In genomic region chr20:62952373-62953166, GRCh38 we compare ENCODE assay signal across 8 cellular contexts. TPM values are rescaled to one million over a fixed set of nuclear protein-coding genes. Genes with fewer than 3 reads are reported as not detected.
DNase-seq lines count a peak whose midpoint lies in the region; ATAC-seq and TF ChIP-seq lines count a peak whose summit lies in the region.

Gene SLC17A9 (plus strand): TSS chr20:62952709. CDS start chr20:62952831, 122 bp downstream.

- peak; percentile 65 for ATAC-seq in HG02759 (IDR thresholded peaks at IDR 0.05; ENCODE audit: unreplicated experiment)
- no peak for ATAC-seq in central memory CD8-positive, alpha-beta T cell (replicated peaks; ENCODE audit: extremely low read depth, poor library complexity, severe bottlenecking)
- peak; percentile 62 for ATAC-seq in left lobe of liver
- ATAC-seq in stimulated activated memory B cell treated with anti-CD40 and anti-IgM and Interleukin-4, amounts not matched to agents 10 μg/mL and 1 μg/mL and 100 μg/mL, for 72 hours = peak; percentile 76

- no peak for TF ChIP-seq CTCF in GM13977 (IDR thresholded peaks at IDR 0.05; ENCODE audit: extremely low read depth, insufficient read depth, missing control alignments)

- in situ Hi-C loops in GM13977 (cut with MboI; ENCODE audit: low pct_unique_long_range_greater_than_20kb, low sequenced_read_pairs, unreplicated experiment) = no loop called here

- H3K4me3 Mint-ChIP-seq in central memory CD8-positive, alpha-beta T cell = peak within 1 kb of the TSS; percentile 87
- peak within 1 kb of the TSS; percentile 72 for H3K4me3 Mint-ChIP-seq in stimulated activated memory B cell treated with anti-CD40 and anti-IgM and Interleukin-4, amounts not matched to agents 10 μg/mL and 1 μg/mL and 100 μg/mL, for 72 hours

- H3K27ac Mint-ChIP-seq in central memory CD8-positive, alpha-beta T cell (ENCODE audit: low read depth) = peak within 1 kb of the TSS; percentile 94
- H3K27ac Mint-ChIP-seq in stimulated activated memory B cell treated with anti-CD40 and anti-IgM and Interleukin-4, amounts not matched to agents 10 μg/mL and 1 μg/mL and 100 μg/mL, for 72 hours = peak within 1 kb of the TSS; percentile 92

- DNase-seq in GM13977 (ENCODE audit: low spot score) = peak; percentile 90
- DNase-seq in RPMI7951 (ENCODE audit: low read depth) = peak; percentile 69
- DNase-seq in central memory CD8-positive, alpha-beta T cell (ENCODE audit: low spot score in 2 of 2) = no peak
- DNase-seq in left lobe of liver (ENCODE audit: low spot score) = peak; percentile 98
- no peak for DNase-seq in NCI-H2196 (lab: John Stamatoyannopoulos, UW; ENCODE audit: unreplicated experiment)
- DNase-seq in SW 1271 (lab: John Stamatoyannopoulos, UW) = no peak

- H3K36me3 Mint-ChIP-seq in central memory CD8-positive, alpha-beta T cell (ENCODE audit: insufficient read depth) = peaks cover 7% of the 10 kb centered on the region
- peaks cover 43% of the 10 kb centered on the region for H3K36me3 Mint-ChIP-seq in stimulated activated memory B cell treated with anti-CD40 and anti-IgM and Interleukin-4, amounts not matched to agents 10 μg/mL and 1 μg/mL and 100 μg/mL, for 72 hours

- H3K4me1 Mint-ChIP-seq in central memory CD8-positive, alpha-beta T cell = peaks cover 28% of the 10 kb centered on the region
- H3K4me1 Mint-ChIP-seq in stimulated activated memory B cell treated with anti-CD40 and anti-IgM and Interleukin-4, amounts not matched to agents 10 μg/mL and 1 μg/mL and 100 μg/mL, for 72 hours = peaks cover 30% of the 10 kb centered on the region

- H3K27me3 Mint-ChIP-seq in central memory CD8-positive, alpha-beta T cell = no peaks in the 10 kb centered on the region
- no peaks in the 10 kb centered on the region for H3K27me3 Mint-ChIP-seq in stimulated activated memory B cell treated with anti-CD40 and anti-IgM and Interleukin-4, amounts not matched to agents 10 μg/mL and 1 μg/mL and 100 μg/mL, for 72 hours

- H3K9me3 Mint-ChIP-seq in central memory CD8-positive, alpha-beta T cell = no peaks in the 10 kb centered on the region
- H3K9me3 Mint-ChIP-seq in stimulated activated memory B cell treated with anti-CD40 and anti-IgM and Interleukin-4, amounts not matched to agents 10 μg/mL and 1 μg/mL and 100 μg/mL, for 72 hours = peaks cover 4% of the 10 kb centered on the region

RNA-seq across cellular contexts. Expression of gene SLC17A9, which starts in this region (rescaled TPM):
- 4.8 and 6.3 TPM in 2 replicates for total RNA-seq in RPMI7951 (2014; rRNA removed; shearing (Covaris generic))
- total RNA-seq in left lobe of liver = 125 TPM

Comparison
In these comparisons a context has a peak if more than half of its experiments do, and no peak if none do; other contexts are left out.
1. RNA of gene SLC17A9 (total RNA-seq): 125 TPM in left lobe of liver (single experiment); 4.8 to 6.3 TPM in RPMI7951; every median in the first group is over 10 times any median in the second.
2. DNase-seq: peak in GM13977 (single experiment), RPMI7951 (single experiment) and left lobe of liver (single experiment); none in central memory CD8-positive, alpha-beta T cell (0 of 2), NCI-H2196 (single experiment) and SW 1271 (0 of 2).